In genomic region chr14:99426796-99427346, GRCh38 we compare ENCODE assay signal across 1 cellular context.
TF ChIP-seq lines count a peak whose summit lies in the region.

No MANE protein-coding gene starts in this region.

TF ChIP-seq in GM23338, 12 proteins besides CTCF, POLR2A, EP300 and RAD21 (continued from another document):
- TF ChIP-seq, protein P1, sequence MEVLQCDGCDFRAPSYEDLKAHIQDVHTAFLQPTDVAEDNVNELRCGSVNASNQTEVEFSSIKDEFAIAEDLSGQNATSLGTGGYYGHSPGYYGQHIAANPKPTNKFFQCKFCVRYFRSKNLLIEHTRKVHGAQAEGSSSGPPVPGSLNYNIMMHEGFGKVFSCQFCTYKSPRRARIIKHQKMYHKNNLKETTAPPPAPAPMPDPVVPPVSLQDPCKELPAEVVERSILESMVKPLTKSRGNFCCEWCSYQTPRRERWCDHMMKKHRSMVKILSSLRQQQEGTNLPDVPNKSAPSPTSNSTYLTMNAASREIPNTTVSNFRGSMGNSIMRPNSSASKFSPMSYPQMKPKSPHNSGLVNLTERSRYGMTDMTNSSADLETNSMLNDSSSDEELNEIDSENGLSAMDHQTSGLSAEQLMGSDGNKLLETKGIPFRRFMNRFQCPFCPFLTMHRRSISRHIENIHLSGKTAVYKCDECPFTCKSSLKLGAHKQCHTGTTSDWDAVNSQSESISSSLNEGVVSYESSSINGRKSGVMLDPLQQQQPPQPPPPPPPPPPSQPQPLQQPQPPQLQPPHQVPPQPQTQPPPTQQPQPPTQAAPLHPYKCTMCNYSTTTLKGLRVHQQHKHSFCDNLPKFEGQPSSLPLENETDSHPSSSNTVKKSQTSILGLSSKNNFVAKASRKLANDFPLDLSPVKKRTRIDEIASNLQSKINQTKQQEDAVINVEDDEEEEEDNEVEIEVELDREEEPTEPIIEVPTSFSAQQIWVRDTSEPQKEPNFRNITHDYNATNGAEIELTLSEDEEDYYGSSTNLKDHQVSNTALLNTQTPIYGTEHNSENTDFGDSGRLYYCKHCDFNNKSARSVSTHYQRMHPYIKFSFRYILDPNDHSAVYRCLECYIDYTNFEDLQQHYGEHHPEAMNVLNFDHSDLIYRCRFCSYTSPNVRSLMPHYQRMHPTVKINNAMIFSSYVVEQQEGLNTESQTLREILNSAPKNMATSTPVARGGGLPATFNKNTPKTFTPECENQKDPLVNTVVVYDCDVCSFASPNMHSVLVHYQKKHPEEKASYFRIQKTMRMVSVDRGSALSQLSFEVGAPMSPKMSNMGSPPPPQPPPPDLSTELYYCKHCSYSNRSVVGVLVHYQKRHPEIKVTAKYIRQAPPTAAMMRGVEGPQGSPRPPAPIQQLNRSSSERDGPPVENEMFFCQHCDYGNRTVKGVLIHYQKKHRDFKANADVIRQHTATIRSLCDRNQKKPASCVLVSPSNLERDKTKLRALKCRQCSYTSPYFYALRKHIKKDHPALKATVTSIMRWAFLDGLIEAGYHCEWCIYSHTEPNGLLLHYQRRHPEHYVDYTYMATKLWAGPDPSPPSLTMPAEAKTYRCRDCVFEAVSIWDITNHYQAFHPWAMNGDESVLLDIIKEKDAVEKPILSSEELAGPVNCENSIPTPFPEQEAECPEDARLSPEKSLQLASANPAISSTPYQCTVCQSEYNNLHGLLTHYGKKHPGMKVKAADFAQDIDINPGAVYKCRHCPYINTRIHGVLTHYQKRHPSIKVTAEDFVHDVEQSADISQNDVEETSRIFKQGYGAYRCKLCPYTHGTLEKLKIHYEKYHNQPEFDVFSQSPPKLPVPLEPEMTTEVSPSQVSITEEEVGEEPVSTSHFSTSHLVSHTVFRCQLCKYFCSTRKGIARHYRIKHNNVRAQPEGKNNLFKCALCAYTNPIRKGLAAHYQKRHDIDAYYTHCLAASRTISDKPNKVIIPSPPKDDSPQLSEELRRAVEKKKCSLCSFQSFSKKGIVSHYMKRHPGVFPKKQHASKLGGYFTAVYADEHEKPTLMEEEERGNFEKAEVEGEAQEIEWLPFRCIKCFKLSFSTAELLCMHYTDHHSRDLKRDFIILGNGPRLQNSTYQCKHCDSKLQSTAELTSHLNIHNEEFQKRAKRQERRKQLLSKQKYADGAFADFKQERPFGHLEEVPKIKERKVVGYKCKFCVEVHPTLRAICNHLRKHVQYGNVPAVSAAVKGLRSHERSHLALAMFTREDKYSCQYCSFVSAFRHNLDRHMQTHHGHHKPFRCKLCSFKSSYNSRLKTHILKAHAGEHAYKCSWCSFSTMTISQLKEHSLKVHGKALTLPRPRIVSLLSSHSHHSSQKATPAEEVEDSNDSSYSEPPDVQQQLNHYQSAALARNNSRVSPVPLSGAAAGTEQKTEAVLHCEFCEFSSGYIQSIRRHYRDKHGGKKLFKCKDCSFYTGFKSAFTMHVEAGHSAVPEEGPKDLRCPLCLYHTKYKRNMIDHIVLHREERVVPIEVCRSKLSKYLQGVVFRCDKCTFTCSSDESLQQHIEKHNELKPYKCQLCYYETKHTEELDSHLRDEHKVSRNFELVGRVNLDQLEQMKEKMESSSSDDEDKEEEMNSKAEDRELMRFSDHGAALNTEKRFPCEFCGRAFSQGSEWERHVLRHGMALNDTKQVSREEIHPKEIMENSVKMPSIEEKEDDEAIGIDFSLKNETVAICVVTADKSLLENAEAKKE (CRISPR knock-in tag; IDR thresholded peaks at IDR 0.05): no peak
- TF ChIP-seq NANOG (IDR thresholded peaks at IDR 0.05; ENCODE audit: borderline replicate concordance) (no peak), ZNF331 (CRISPR knock-in tag; IDR thresholded peaks at IDR 0.05; ENCODE audit: low read depth) (no peak), STAT1 (IDR thresholded peaks at IDR 0.05; ENCODE audit: unreplicated experiment) (no peak), CREB1 (CRISPR knock-in tag; IDR thresholded peaks at IDR 0.05; ENCODE audit: low read depth) (no peak), JUNB (IDR thresholded peaks at IDR 0.05; ENCODE audit: unreplicated experiment) (no peak), EZH2 (IDR thresholded peaks at IDR 0.05; ENCODE audit: low read depth, unreplicated experiment) (no peak), POLR2AphosphoS5 (IDR thresholded peaks at IDR 0.05; ENCODE audit: low read depth) (no peak), ZNF114 (CRISPR knock-in tag; IDR thresholded peaks at IDR 0.05) (no peak), EZH2phosphoT487 (IDR thresholded peaks at IDR 0.05; ENCODE audit: unreplicated experiment) (no peak)
- TF ChIP-seq, protein P2, sequence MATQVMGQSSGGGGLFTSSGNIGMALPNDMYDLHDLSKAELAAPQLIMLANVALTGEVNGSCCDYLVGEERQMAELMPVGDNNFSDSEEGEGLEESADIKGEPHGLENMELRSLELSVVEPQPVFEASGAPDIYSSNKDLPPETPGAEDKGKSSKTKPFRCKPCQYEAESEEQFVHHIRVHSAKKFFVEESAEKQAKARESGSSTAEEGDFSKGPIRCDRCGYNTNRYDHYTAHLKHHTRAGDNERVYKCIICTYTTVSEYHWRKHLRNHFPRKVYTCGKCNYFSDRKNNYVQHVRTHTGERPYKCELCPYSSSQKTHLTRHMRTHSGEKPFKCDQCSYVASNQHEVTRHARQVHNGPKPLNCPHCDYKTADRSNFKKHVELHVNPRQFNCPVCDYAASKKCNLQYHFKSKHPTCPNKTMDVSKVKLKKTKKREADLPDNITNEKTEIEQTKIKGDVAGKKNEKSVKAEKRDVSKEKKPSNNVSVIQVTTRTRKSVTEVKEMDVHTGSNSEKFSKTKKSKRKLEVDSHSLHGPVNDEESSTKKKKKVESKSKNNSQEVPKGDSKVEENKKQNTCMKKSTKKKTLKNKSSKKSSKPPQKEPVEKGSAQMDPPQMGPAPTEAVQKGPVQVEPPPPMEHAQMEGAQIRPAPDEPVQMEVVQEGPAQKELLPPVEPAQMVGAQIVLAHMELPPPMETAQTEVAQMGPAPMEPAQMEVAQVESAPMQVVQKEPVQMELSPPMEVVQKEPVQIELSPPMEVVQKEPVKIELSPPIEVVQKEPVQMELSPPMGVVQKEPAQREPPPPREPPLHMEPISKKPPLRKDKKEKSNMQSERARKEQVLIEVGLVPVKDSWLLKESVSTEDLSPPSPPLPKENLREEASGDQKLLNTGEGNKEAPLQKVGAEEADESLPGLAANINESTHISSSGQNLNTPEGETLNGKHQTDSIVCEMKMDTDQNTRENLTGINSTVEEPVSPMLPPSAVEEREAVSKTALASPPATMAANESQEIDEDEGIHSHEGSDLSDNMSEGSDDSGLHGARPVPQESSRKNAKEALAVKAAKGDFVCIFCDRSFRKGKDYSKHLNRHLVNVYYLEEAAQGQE (IDR thresholded peaks at IDR 0.05; ENCODE audit: unreplicated experiment): no peak
